ENCODE assay signal across 12 cellular contexts in genomic region chr17:383771-384621, GRCh38. TPM values are rescaled to one million over a fixed set of nuclear protein-coding genes. Genes with fewer than 3 reads are reported as not detected.
DNase-seq lines count a peak whose midpoint lies in the region; ATAC-seq and TF ChIP-seq lines count a peak whose summit lies in the region.
"Had no signal": no experiment of that assay in that cellular context is flagged by ENCODE, and none has a peak within 500 bp of the region (broad histone marks: within the 10 kb centered on the region; RNA-seq: fewer than 3 reads in every experiment).

No MANE protein-coding gene starts in this region.

- DNase-seq in CD14-positive monocyte (ENCODE audit: low spot score) (no peak), Calu3 (no peak), natural killer cell (no peak), AG08396 (ENCODE audit: low spot score) (no peak), NCI-H2029 (lab: John Stamatoyannopoulos, UW) (no peak)
- DNase-seq in central memory CD4-positive, alpha-beta T cell, result no peak
- DNase-seq: brain microvascular endothelial cell; DMS79; NCI-H524 treated with DMSO at 0.1 percent for 48 hours; stimulated activated CD4-positive, alpha-beta T cell treated with anti-CD3 and anti-CD28 coated beads, Interleukin-15, amount 100 ng/mL, for 24 hours had no signal

- no TSS peak for BruUV-seq in Calu3 (replicated peaks; lab: Mats Ljungman, UMichigan)

- intact Hi-C loops in CD14-positive monocyte (cut with micrococcal nuclease) (loop anchor here in 1 of 2 donors (2.0 kb wide), 1 partner anchor 239 kb away; no protein-coding TSS in a partner anchor), Calu3 (cut with micrococcal nuclease; ENCODE audit: unreplicated experiment) (no loop called here), natural killer cell (cut with micrococcal nuclease) (no loop called here)

- H3K4me1 Mint-ChIP-seq in CD14-positive monocyte (peaks cover 17% of the 10 kb centered on the region), Calu3 (ENCODE audit: low read depth, unreplicated experiment) (peaks cover 16% of the 10 kb centered on the region), natural killer cell (peaks cover 21 to 34% of the 10 kb centered on the region in 2 donors)
- H3K4me1 Mint-ChIP-seq in activated naive CD8-positive, alpha-beta T cell (ENCODE audit: low read depth), result peaks cover 18% of the 10 kb centered on the region

- H3K27me3 Mint-ChIP-seq in CD14-positive monocyte (ENCODE audit: low read depth in 3 of 3) (peaks cover 46 to 59% (median 48%) of the 10 kb centered on the region in 3 donors), Calu3 (ENCODE audit: unreplicated experiment) (peaks cover 29% of the 10 kb centered on the region), natural killer cell (ENCODE audit: low read depth in 2 of 2) (peaks cover 8 to 19% of the 10 kb centered on the region in 2 donors)
- H3K27me3 Mint-ChIP-seq in activated naive CD8-positive, alpha-beta T cell, result peaks cover 5% of the 10 kb centered on the region

- H3K27ac Mint-ChIP-seq in CD14-positive monocyte (no peak overlapping the region), Calu3 (ENCODE audit: unreplicated experiment) (peak overlapping the region; percentile 78), natural killer cell (peak overlapping the region in 1 of 2 donors; percentile 21)
- H3K27ac Mint-ChIP-seq in activated naive CD8-positive, alpha-beta T cell, result peak overlapping the region; percentile 83

- CTCF ChIA-PET in Calu3 (lab: Charles Lee), result interaction anchor here (1.2 kb wide), 1 partner anchor 31 kb away, joined by 4 read pairs; the partner anchor contains the start of gene RPH3AL

- ATAC-seq in natural killer cell, result no peak
- ATAC-seq in GM21447 (IDR thresholded peaks at IDR 0.05; ENCODE audit: unreplicated experiment), result no peak

- H3K4me3 Mint-ChIP-seq in CD14-positive monocyte (peak overlapping the region; percentile 53 to 87), Calu3 (ENCODE audit: low read depth, unreplicated experiment) (peak overlapping the region; percentile 69), natural killer cell (peak overlapping the region; percentile 67)
- H3K4me3 Mint-ChIP-seq in activated naive CD8-positive, alpha-beta T cell, result peak overlapping the region; percentile 73

- H3K9me3 Mint-ChIP-seq in CD14-positive monocyte (peaks cover 0 to 13% (median 8%) of the 10 kb centered on the region in 7 donors), Calu3 (ENCODE audit: low read depth, unreplicated experiment) (no peaks in the 10 kb centered on the region), natural killer cell (no peaks in the 10 kb centered on the region)
- H3K9me3 Mint-ChIP-seq in activated naive CD8-positive, alpha-beta T cell (ENCODE audit: low read depth), result no peaks in the 10 kb centered on the region

- H3K36me3 Mint-ChIP-seq in CD14-positive monocyte (peaks cover 7 to 8% of the 10 kb centered on the region in 2 donors), Calu3 (ENCODE audit: insufficient read depth, unreplicated experiment) (peaks cover 11% of the 10 kb centered on the region), natural killer cell (no peaks in the 10 kb centered on the region)
- no peaks in the 10 kb centered on the region for H3K36me3 Mint-ChIP-seq in activated naive CD8-positive, alpha-beta T cell

- TF ChIP-seq CTCF in CD14-positive monocyte (IDR thresholded peaks at IDR 0.05) (no peak), Calu3 (IDR thresholded peaks at IDR 0.05; ENCODE audit: unreplicated experiment) (no peak), natural killer cell (IDR thresholded peaks at IDR 0.05) (no peak)

RNA-seq across cellular contexts. Expression of gene RPH3AL, which starts 31.4 kb away (rescaled TPM):
- polyA plus RNA-seq in CD14-positive monocyte, result 1 to 10 TPM in 1 of 2 donors, under 1 TPM in 1; 0.71 to 1.5 TPM
- total RNA-seq in Calu3 (2022) (14.1 and 17.9 TPM in 2 replicates), natural killer cell (1 to 10 TPM; 7.2 to 9.9 (median 7.9) TPM)

Comparison
In these comparisons a context has a peak if more than half of its experiments do, and no peak if none do; other contexts are left out.
1. H3K27ac Mint-ChIP-seq: peak in Calu3 (single experiment) and activated naive CD8-positive, alpha-beta T cell (single experiment); none in CD14-positive monocyte (0 of 7).
2. Peak in every context shown above with its lines, with median percentiles within 50 percentile points of each other: H3K4me3 Mint-ChIP-seq.